Comparison of ENCODE assay signal across 19 cellular contexts in the genomic region with DNA sequence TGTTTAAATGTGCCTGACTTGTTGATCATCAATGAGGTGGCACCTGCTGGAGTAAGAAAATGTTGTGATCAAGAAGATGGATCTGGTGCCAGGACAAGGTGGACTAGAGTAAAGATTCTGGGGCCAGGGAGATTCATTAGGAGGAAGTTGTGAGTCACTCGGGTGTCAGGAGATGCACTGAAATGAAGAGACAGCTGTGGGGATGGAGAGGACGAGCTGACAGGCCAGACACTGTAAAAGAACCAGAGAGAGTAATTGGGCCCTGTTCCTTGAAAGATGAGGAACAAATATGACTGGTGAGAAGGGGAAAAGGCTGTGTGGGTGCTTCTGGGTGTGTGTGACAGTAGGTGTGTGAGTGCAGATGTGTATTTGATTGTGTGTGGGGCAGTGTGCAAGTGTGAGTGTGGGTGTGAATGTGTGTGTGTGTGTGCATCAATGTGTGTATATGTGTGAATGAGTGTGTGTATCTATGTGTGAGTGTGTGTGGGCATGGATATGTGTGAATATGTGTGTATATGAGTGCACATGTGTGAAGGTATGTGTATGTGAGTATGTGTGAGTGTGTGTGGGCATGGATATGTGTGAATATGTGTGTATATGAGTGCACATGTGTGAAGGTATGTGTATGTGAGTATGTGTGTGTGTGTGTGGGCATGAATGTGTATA.
DNase-seq lines count a peak whose midpoint lies in the region; ATAC-seq, FAIRE-seq and TF ChIP-seq lines count a peak whose summit lies in the region.
"Had no signal": no experiment of that assay in that cellular context is flagged by ENCODE, and none has a peak within 500 bp of the region (broad histone marks: within the 10 kb centered on the region; RNA-seq: fewer than 3 reads in every experiment).

No MANE protein-coding gene starts in this region.

- H3F3A ChIP-seq in GM23338 (replicated peaks; ENCODE audit: low read depth): no peaks in the 10 kb centered on the region

- no peak overlapping the region for H3K14ac ChIP-seq in H1 (ENCODE audit: insufficient read length)

- H4K8ac ChIP-seq in H1 (ENCODE audit: extremely low read depth, insufficient read depth, low read length): no peak overlapping the region

- TF ChIP-seq RAD21 in H1 (IDR thresholded peaks at IDR 0.05 in 1 of 2, conservative IDR thresholded peaks at IDR 0.05 in 1 of 2; ENCODE audit: low read depth in 2 of 2, low read length in 2 of 2): no peak

- no peak overlapping the region for H3K4ac ChIP-seq in H1 (replicated peaks; ENCODE audit: insufficient read length, low read depth, low read length)

- no peaks in the 10 kb centered on the region for H3K79me1 ChIP-seq in H1 (ENCODE audit: low read depth, low read length)

- peaks cover 7% of the 10 kb centered on the region; the same call in 1 of the 2 replicates for H3K9me2 ChIP-seq in GM23338 (ENCODE audit: insufficient read depth)

- H3K79me2 ChIP-seq in GM23338 (replicated peaks; ENCODE audit: insufficient read depth) (no peaks in the 10 kb centered on the region), H1 (ENCODE audit: control insufficient read depth in 1 of 2, insufficient read depth in 2 of 2, low read length in 2 of 2) (no peaks in the 10 kb centered on the region)

- no peaks in the 10 kb centered on the region for H3K36me3 Mint-ChIP-seq in GM23338 (ENCODE audit: low read depth)

- H2BK15ac ChIP-seq in H1 (ENCODE audit: low read length): peak overlapping the region; percentile 50; the same call in 1 of the 2 replicates

- WGBS in H1 (ENCODE audit: extremely low coverage in 1 of 2, insufficient coverage in 1 of 2, insufficient read length in 1 of 2, insufficient replicate concordance in 2 of 2, low coverage in 1 of 2, low lambda C conversion rate in 2 of 2, missing lambda C conversion rate in 1 of 2), 2 experiments: 91% methylated on average over 2 of the region's 2 CpGs; no CpG with 5 or more reads in 1 of the 2 experiments

- TF ChIP-seq EP300 in H1 (IDR thresholded peaks at IDR 0.05; ENCODE audit: borderline replicate concordance in 1 of 2, low read depth in 2 of 2, low read length in 2 of 2): no peak

- no peak overlapping the region for H3K9ac ChIP-seq in H1 (replicated peaks in 1 of 4; ENCODE audit: extremely low read depth in 1 of 4, low read depth in 3 of 4, low read length in 3 of 4)

- no peak overlapping the region for H4K5ac ChIP-seq in H1 (ENCODE audit: insufficient read length, low read depth, low read length)

- H3K4me3 Mint-ChIP-seq in GM23338: no peak overlapping the region
- H3K4me3 Mint-ChIP-seq: CD4-positive, alpha-beta T cell; T-helper 2 cell treated with Interferon-gamma antibody and Interleukin-4, amounts not matched to agents 5 μg/mL and 100 μg/mL, for 36 hours had no signal

- no peaks in the 10 kb centered on the region for H3K36me3 ChIP-seq in GM23338 (ENCODE audit: insufficient read depth)
- no peaks in the 10 kb centered on the region for H3K36me3 ChIP-seq in H1 (ENCODE audit: control insufficient read depth in 2 of 4, insufficient read depth in 4 of 4, low read length in 3 of 4)
- H3K36me3 ChIP-seq: BE2C, HAP-1, SJSA1 had no signal

- no peak overlapping the region for H2BK20ac ChIP-seq in H1 (ENCODE audit: low read length)

- H3K18ac ChIP-seq in H1 (ENCODE audit: extremely low read depth, low read length): no peak overlapping the region

- no peak overlapping the region for H2AK5ac ChIP-seq in H1 (ENCODE audit: low read depth, low read length)

- no peak for ATAC-seq in GM23338
- no peak for ATAC-seq in HG03135 (IDR thresholded peaks at IDR 0.05; ENCODE audit: unreplicated experiment)

- peaks cover 8% of the 10 kb centered on the region; the same call in 2 of the 3 replicates for H3K4me1 Mint-ChIP-seq in GM23338

- H2BK5ac ChIP-seq in H1 (ENCODE audit: low read depth, low read length): no peak overlapping the region

- no peak overlapping the region for H4K91ac ChIP-seq in H1 (replicated peaks; ENCODE audit: insufficient read length, low read length)

- H3K23me2 ChIP-seq in H1 (ENCODE audit: low read depth, low read length): peaks cover 6% of the 10 kb centered on the region; the same call in 1 of the 2 replicates

- H3K9me3 ChIP-seq in H1 (ENCODE audit: insufficient read depth in 2 of 2, low read depth in 1 of 2, low read length in 1 of 2): no peaks in the 10 kb centered on the region
- H3K9me3 ChIP-seq: BE2C, HAP-1, SJSA1 had no signal

- POLR2A ChIA-PET in H1 (lab: Charles Lee; ENCODE audit: partially characterized antibody): no interaction called here

- TF ChIP-seq CTCF in GM23338 (conservative IDR thresholded peaks at IDR 0.05; ENCODE audit: low read depth in 2 of 2): no peak
- no peak for TF ChIP-seq CTCF in H1 (IDR thresholded peaks at IDR 0.05; ENCODE audit: control extremely low read depth in 1 of 3, insufficient read depth in 1 of 3, low read depth in 1 of 3, low read length in 3 of 3)

- no peak overlapping the region for H3K27ac ChIP-seq in GM23338 (ENCODE audit: low read depth)
- H3K27ac ChIP-seq in H1 (ENCODE audit: low read depth, low read length): no peak overlapping the region
- H3K27ac ChIP-seq: RWPE1, SJSA1 had no signal

- no peak overlapping the region for H3K56ac ChIP-seq in H1 (replicated peaks; ENCODE audit: insufficient read length, low read depth, low read length)

- H3K9me3 Mint-ChIP-seq in GM23338: no peaks in the 10 kb centered on the region
- H3K9me3 Mint-ChIP-seq: CD4-positive, alpha-beta T cell; T-helper 2 cell treated with Interferon-gamma antibody and Interleukin-4, amounts not matched to agents 5 μg/mL and 100 μg/mL, for 36 hours had no signal

- H2AFZ ChIP-seq in GM23338 (no peak overlapping the region), H1 (ENCODE audit: low read length) (no peak overlapping the region)

- DNase-seq in GM23338 (ENCODE audit: low spot score): peak; percentile 4
- DNase-seq in LHCN-M2 (ENCODE audit: low read depth): peak; percentile 85
- DNase-seq in H1 (ENCODE audit: low read depth in 1 of 2, low spot score in 2 of 2): no peak
- no peak for DNase-seq in urothelium cell line (ENCODE audit: low spot score)
- no peak for DNase-seq in AML-193 (lab: John Stamatoyannopoulos, UW)
- no peak for DNase-seq in ecto neural progenitor cell (ENCODE audit: low spot score)
- DNase-seq: BE2C; Calu3; CD4-positive, alpha-beta T cell; DND-41; NCI-H1417 treated with DMSO at 0.1 percent for 48 hours; NCI-H1930; NCI-H69; OCI-M1 had no signal

- H3K4me1 ChIP-seq in GM23338 (ENCODE audit: insufficient read depth) (0 out of 2 replicates have a peak, but pooled peaks cover 3% of the 10 kb centered on the region), H1 (replicated peaks in 1 of 4; ENCODE audit: control insufficient read depth in 3 of 4, insufficient read depth in 4 of 4, low read length in 3 of 4) (0 out of 7 replicates have a peak, but pooled peaks cover 0 to 2% (median 0%) of the 10 kb centered on the region in 4 experiments)
- H3K4me1 ChIP-seq: BE2C had no signal

- no peak overlapping the region for H2BK120ac ChIP-seq in H1 (replicated peaks; ENCODE audit: low read depth, low read length)

- CTCF ChIA-PET in H1 (lab: Charles Lee; ENCODE audit: partially characterized antibody): interaction anchor here (1.0 to 5.9 kb wide), 7 partner anchors 12 to 278 kb away, joined by 3 to 58 read pairs (median 5); no protein-coding TSS in a partner anchor

- H3K27me3 Mint-ChIP-seq in GM23338 (ENCODE audit: insufficient read depth, low read depth, poor library complexity): no peaks in the 10 kb centered on the region
- H3K27me3 Mint-ChIP-seq: CD4-positive, alpha-beta T cell had no signal

- TF ChIP-seq POLR2A in H1 (IDR thresholded peaks at IDR 0.05; ENCODE audit: control extremely low read depth in 1 of 2, low read depth in 2 of 2, low read length in 2 of 2): no peak

- H4K20me1 ChIP-seq in GM23338 (replicated peaks; ENCODE audit: insufficient read depth): no peaks in the 10 kb centered on the region
- peaks cover 0 to 2% of the 10 kb centered on the region in 2 experiments for H4K20me1 ChIP-seq in H1 (replicated peaks in 1 of 2; ENCODE audit: control insufficient read depth in 1 of 2, insufficient read depth in 2 of 2, low read length in 2 of 2)

- no peak overlapping the region for H3K4me2 ChIP-seq in GM23338
- no peak overlapping the region for H3K4me2 ChIP-seq in H1 (ENCODE audit: insufficient read depth in 1 of 2, low read depth in 2 of 2, low read length in 2 of 2)

- no peak overlapping the region for H3K27ac Mint-ChIP-seq in GM23338
- H3K27ac Mint-ChIP-seq: CD4-positive, alpha-beta T cell; T-helper 2 cell treated with Interferon-gamma antibody and Interleukin-4, amounts not matched to agents 5 μg/mL and 100 μg/mL, for 36 hours had no signal

- H3K4me3 ChIP-seq in GM23338 (no peak overlapping the region), H1 (ENCODE audit: extremely low read depth in 1 of 4, insufficient read depth in 2 of 4, low read depth in 3 of 4, low read length in 4 of 4) (no peak overlapping the region)
- H3K4me3 ChIP-seq: HAP-1, SJSA1 had no signal

- FAIRE-seq in H1 (lab: Jason Lieb, UNC) (no peak), urothelium cell line (lab: Jason Lieb, UNC) (peak; percentile 72)

- no peak overlapping the region for H3K23ac ChIP-seq in H1 (ENCODE audit: insufficient read length)

- no peaks in the 10 kb centered on the region for H3K27me3 ChIP-seq in GM23338 (ENCODE audit: insufficient read depth)
- no peaks in the 10 kb centered on the region for H3K27me3 ChIP-seq in H1 (replicated peaks in 1 of 4; ENCODE audit: control insufficient read depth in 3 of 4, extremely low read depth in 1 of 4, insufficient read depth in 3 of 4, low read length in 3 of 4)
- H3K27me3 ChIP-seq: BE2C, SJSA1 had no signal

- H2BK12ac ChIP-seq in H1 (ENCODE audit: low read depth, low read length): no peak overlapping the region

TF ChIP-seq in GM23338, 12 proteins besides CTCF, POLR2A, EP300 and RAD21 (continues in another document):
- TF ChIP-seq ZNF331 (CRISPR knock-in tag; IDR thresholded peaks at IDR 0.05; ENCODE audit: low read depth) (no peak), POLR2AphosphoS5 (IDR thresholded peaks at IDR 0.05; ENCODE audit: low read depth) (no peak), NANOG (IDR thresholded peaks at IDR 0.05; ENCODE audit: borderline replicate concordance) (no peak), ZNF114 (CRISPR knock-in tag; IDR thresholded peaks at IDR 0.05) (no peak), STAT1 (IDR thresholded peaks at IDR 0.05; ENCODE audit: unreplicated experiment) (no peak)

TF ChIP-seq in H1, 55 proteins besides CTCF, POLR2A, EP300 and RAD21 (continues in another document):
- TF ChIP-seq CTBP2 (IDR thresholded peaks at IDR 0.05; ENCODE audit: borderline replicate concordance, insufficient read depth, insufficient read length, low read length): no peak
- TF ChIP-seq JUN (IDR thresholded peaks at IDR 0.05; ENCODE audit: low read depth, low read length): no peak
- TF ChIP-seq ASH2L (IDR thresholded peaks at IDR 0.05; ENCODE audit: low read length): no peak
- TF ChIP-seq HDAC6 (IDR thresholded peaks at IDR 0.05; ENCODE audit: low read depth, low read length): no peak
- TF ChIP-seq BCL11A (IDR thresholded peaks at IDR 0.05; ENCODE audit: low read depth in 2 of 2, low read length in 2 of 2): no peak
- no peak for TF ChIP-seq SUZ12 (IDR thresholded peaks at IDR 0.05; ENCODE audit: low read length)
- TF ChIP-seq SIX5 (IDR thresholded peaks at IDR 0.05; ENCODE audit: low read depth, low read length): no peak
- TF ChIP-seq BRCA1 (IDR thresholded peaks at IDR 0.05; ENCODE audit: low read depth, low read length): no peak

Comparison
In these comparisons a context has a peak if more than half of its experiments do, and no peak if none do; other contexts are left out.
1. DNase-seq: peak in GM23338 (single experiment) and LHCN-M2 (single experiment); none in H1 (0 of 2), urothelium cell line (single experiment), AML-193 (0 of 2) and ecto neural progenitor cell (single experiment).